ENCODE assay signal across 10 cellular contexts in genomic region chr5:39106332-39106731, GRCh38. TPM values are rescaled to one million over a fixed set of nuclear protein-coding genes. Genes with fewer than 3 reads are reported as not detected.
DNase-seq lines count a peak whose midpoint lies in the region; ATAC-seq and TF ChIP-seq lines count a peak whose summit lies in the region.
"Had no signal": no experiment of that assay in that cellular context is flagged by ENCODE, and none has a peak within 500 bp of the region (broad histone marks: within the 10 kb centered on the region; RNA-seq: fewer than 3 reads in every experiment).

No MANE protein-coding gene starts in this region.

- H3K27me3 ChIP-seq in GM06990 (replicated peaks; ENCODE audit: control insufficient read depth, insufficient read depth, low read length), result no peaks in the 10 kb centered on the region
- H3K27me3 ChIP-seq: neutrophil had no signal

- H3K9me3 Mint-ChIP-seq in glutamatergic neuron (ENCODE audit: unreplicated experiment), result no peaks in the 10 kb centered on the region

- peak; percentile 11 for TF ChIP-seq CTCF in GM06990 (IDR thresholded peaks at IDR 0.05; ENCODE audit: insufficient read depth, low read length, poor library complexity, severe bottlenecking)
- TF ChIP-seq CTCF in glutamatergic neuron (IDR thresholded peaks at IDR 0.05; ENCODE audit: partially characterized antibody, unreplicated experiment), result peak; percentile 41

- H3K36me3 ChIP-seq in GM06990 (ENCODE audit: control insufficient read depth, insufficient read depth, low read length), result no peaks in the 10 kb centered on the region

- no peak overlapping the region for H3K4me3 Mint-ChIP-seq in glutamatergic neuron (ENCODE audit: unreplicated experiment)

- intact Hi-C loops in left cardiac atrium (cut with DNase I), result no loop called here

- peaks cover 14% of the 10 kb centered on the region for H3K4me1 Mint-ChIP-seq in glutamatergic neuron (ENCODE audit: low read depth, unreplicated experiment)

- no peaks in the 10 kb centered on the region for H3K36me3 Mint-ChIP-seq in glutamatergic neuron (ENCODE audit: unreplicated experiment)

- H3K27me3 Mint-ChIP-seq in glutamatergic neuron (ENCODE audit: unreplicated experiment), result no peaks in the 10 kb centered on the region

- DNase-seq in AG08395 (ENCODE audit: low spot score), result peak; percentile 16
- no peak for DNase-seq in GM06990 (ENCODE audit: extremely low read depth, insufficient read length)
- peak; percentile 2 for DNase-seq in SW480 (ENCODE audit: low spot score)
- DNase-seq in glutamatergic neuron, result no peak
- DNase-seq in occipital lobe (lab: John Stamatoyannopoulos, UW), result no peak
- DNase-seq in retina, result no peak
- DNase-seq in left cardiac atrium, result no peak
- DNase-seq: GF-D8 had no signal

- ATAC-seq in HG02973 (IDR thresholded peaks at IDR 0.05; ENCODE audit: unreplicated experiment) (no peak), left cardiac atrium (no peak)

- no peak overlapping the region for H3K4me3 ChIP-seq in GM06990 (replicated peaks; ENCODE audit: low read depth, low read length)

- H3K27ac Mint-ChIP-seq in glutamatergic neuron (ENCODE audit: unreplicated experiment), result no peak overlapping the region

RNA-seq across cellular contexts. Expression of gene RICTOR, which starts 32.1 kb away (rescaled TPM):
- total RNA-seq in glutamatergic neuron (ENCODE audit: unreplicated experiment) (39.3 TPM), occipital lobe (87.3 TPM), left cardiac atrium (10 to 100 TPM; 22.7 to 28.3 TPM)

Comparison
In these comparisons a context has a peak if more than half of its experiments do, and no peak if none do; other contexts are left out.
1. DNase-seq: peak in AG08395 (single experiment) and SW480 (single experiment); none in GM06990 (single experiment), glutamatergic neuron (single experiment), occipital lobe (single experiment), retina (single experiment) and left cardiac atrium (single experiment).